In the genomic region with DNA sequence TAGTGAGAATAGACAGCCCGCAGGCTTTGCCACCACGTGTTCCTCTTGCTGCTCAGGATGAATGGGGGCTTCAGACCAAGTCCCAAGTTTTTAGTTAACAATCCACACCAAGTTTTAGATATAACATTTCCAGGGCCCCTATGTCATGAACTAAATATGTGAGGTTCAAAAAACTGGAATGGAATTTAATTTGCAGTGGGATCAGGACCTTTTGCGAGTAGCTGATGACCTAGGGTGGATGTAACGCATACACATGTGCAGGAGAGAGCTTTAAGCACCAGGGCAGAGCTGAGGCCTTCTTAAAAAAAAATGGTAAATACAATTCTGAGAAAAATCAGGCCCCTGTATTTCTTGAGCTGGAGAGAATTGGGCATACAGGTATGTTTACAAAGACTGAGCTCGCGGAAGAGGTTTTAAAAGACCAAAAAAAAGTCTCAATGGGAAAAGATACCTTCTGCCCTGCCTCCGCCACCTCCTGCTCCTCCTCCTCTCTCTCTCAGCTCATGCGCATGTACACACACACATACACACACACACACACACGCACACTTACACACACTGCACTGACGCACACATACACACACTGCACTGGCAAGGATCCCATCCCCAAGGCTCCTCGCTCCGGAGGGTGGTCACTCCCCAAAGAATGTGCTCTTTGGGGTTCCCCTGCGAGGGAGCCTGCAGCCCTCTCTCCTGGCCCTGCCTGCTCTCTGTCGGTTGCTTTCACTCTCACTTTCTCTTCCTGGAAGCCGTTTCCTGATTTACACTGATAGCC, we compare ENCODE assay signal across 9 cellular contexts. TPM values are rescaled to one million over a fixed set of nuclear protein-coding genes. Genes with fewer than 3 reads are reported as not detected.
DNase-seq lines count a peak whose midpoint lies in the region; ATAC-seq, FAIRE-seq and TF ChIP-seq lines count a peak whose summit lies in the region.
"Had no signal": no experiment of that assay in that cellular context is flagged by ENCODE, and none has a peak within 500 bp of the region (broad histone marks: within the 10 kb centered on the region; RNA-seq: fewer than 3 reads in every experiment).

No MANE protein-coding gene starts in this region.

- peak; percentile 35 for DNase-seq in GM18507 (ENCODE audit: extremely low spot score, insufficient read length, low read depth)
- peak; percentile 35 for DNase-seq in SK-N-DZ (ENCODE audit: low spot score)
- peak; percentile 65 to 84 for DNase-seq in cardiac fibroblast (ENCODE audit: low read depth in 2 of 2)
- DNase-seq in lung (ENCODE audit: low spot score), result peak; percentile 39
- peak; percentile 9 for DNase-seq in stimulated activated CD8-positive, alpha-beta memory T cell treated with anti-CD3 and anti-CD28 coated beads, Interleukin-4, amount 100 ng/mL, for 24 hours (ENCODE audit: low read depth)
- no peak for DNase-seq in RCC 7860 (ENCODE audit: low spot score)
- no peak for DNase-seq in hippocampal formation (lab: John Stamatoyannopoulos, UW)

- H3K4me3 ChIP-seq in cardiac fibroblast (replicated peaks in 1 of 2; ENCODE audit: low read depth in 2 of 2, low read length in 2 of 2), result peak overlapping the region; percentile 40 to 46
- peak overlapping the region; percentile 25 for H3K4me3 ChIP-seq in lung
- H3K4me3 ChIP-seq: cardiac muscle cell had no signal

- peak; percentile 73 for ATAC-seq in HG02763 (IDR thresholded peaks at IDR 0.05; ENCODE audit: unreplicated experiment)
- peak; percentile 81 for ATAC-seq in lung (ENCODE audit: insufficient read depth, low FRiP score)

- no peaks in the 10 kb centered on the region for H3K27me3 ChIP-seq in lung (ENCODE audit: control insufficient read depth, insufficient read depth)
- H3K27me3 ChIP-seq: cardiac muscle cell had no signal

- FAIRE-seq in GM18507 (lab: Jason Lieb, UNC), result peak; percentile 78
- FAIRE-seq in RCC 7860 (lab: Jason Lieb, UNC), result no peak

- H3K9me3 ChIP-seq in lung (ENCODE audit: control insufficient read depth in 2 of 2, insufficient read depth in 1 of 2, low read length in 1 of 2), result no peaks in the 10 kb centered on the region

- 7 to 10% methylated on average over 15 of the region's 15 CpGs for WGBS in lung, 2 donors

- H3K4me1 ChIP-seq in lung (ENCODE audit: control insufficient read depth in 2 of 2, insufficient read depth in 2 of 2, low read length in 2 of 2), result no peaks in the 10 kb centered on the region

- peak overlapping the region in 1 of 2 donors; percentile 18 for H3K27ac ChIP-seq in lung (ENCODE audit: low read depth in 1 of 2, low read length in 1 of 2)
- H3K27ac ChIP-seq: cardiac muscle cell had no signal

- H3K36me3 ChIP-seq in lung (ENCODE audit: control insufficient read depth in 2 of 2, insufficient read depth in 2 of 2, low read length in 2 of 2), result no peaks in the 10 kb centered on the region
- H3K36me3 ChIP-seq: cardiac muscle cell had no signal

- TF ChIP-seq CTCF in cardiac fibroblast (IDR thresholded peaks at IDR 0.05; ENCODE audit: low read depth, low read length) (no peak), lung (IDR thresholded peaks at IDR 0.05; ENCODE audit: control extremely low read depth, extremely low read depth) (no peak)

RNA-seq across cellular contexts. Expression of gene IGF1R, which starts 48.2 kb away (rescaled TPM):
- 12.2 and 14.3 TPM in 2 replicates for polyA plus RNA-seq in SK-N-DZ (2014; cell fraction: cytosol; rRNA removed)
- 10.9 and 20.3 TPM in 2 replicates for polyA plus RNA-seq in SK-N-DZ (2014; cell fraction: nucleus; rRNA removed)
- 100 to 1,000 TPM in 1 of 2 donors, 10 to 100 TPM in 1; 48.3 to 154 TPM for total RNA-seq in lung
- polyA plus RNA-seq in lung, result 1 to 10 TPM; 5.9 to 7.0 TPM

Comparison
In these comparisons a context has a peak if more than half of its experiments do, and no peak if none do; other contexts are left out.
1. DNase-seq: peak in GM18507 (single experiment), SK-N-DZ (single experiment), cardiac fibroblast (2 of 2), lung (single experiment) and stimulated activated CD8-positive, alpha-beta memory T cell treated with anti-CD3 and anti-CD28 coated beads, Interleukin-4, amount 100 ng/mL, for 24 hours (single experiment); none in RCC 7860 (single experiment) and hippocampal formation (0 of 2).